ENCODE assay signal across 1 cellular context in genomic region chr22:41263704-41264103, GRCh38.
TF ChIP-seq lines count a peak whose summit lies in the region.

No MANE protein-coding gene starts in this region.

TF ChIP-seq in IMR-90, 13 proteins besides CTCF, POLR2A, EP300 and RAD21:
- no peak for TF ChIP-seq FOS (IDR thresholded peaks at IDR 0.05; ENCODE audit: low read depth, low read length)
- no peak for TF ChIP-seq MAFK (IDR thresholded peaks at IDR 0.05; ENCODE audit: low read depth, low read length)
- no peak for TF ChIP-seq MAZ (IDR thresholded peaks at IDR 0.05; ENCODE audit: borderline replicate concordance, low read depth, low read length)
- TF ChIP-seq BHLHE40 (IDR thresholded peaks at IDR 0.05; ENCODE audit: low read depth, low read length): no peak
- TF ChIP-seq RCOR1 (IDR thresholded peaks at IDR 0.05; ENCODE audit: insufficient replicate concordance, low read length): no peak
- TF ChIP-seq ELK1 (IDR thresholded peaks at IDR 0.05; ENCODE audit: borderline replicate concordance, low read depth, low read length): no peak
- no peak for TF ChIP-seq SMC3 (IDR thresholded peaks at IDR 0.05; ENCODE audit: low read depth, low read length)
- no peak for TF ChIP-seq USF2 (IDR thresholded peaks at IDR 0.05; ENCODE audit: low read depth, low read length)
- TF ChIP-seq CEBPB (IDR thresholded peaks at IDR 0.05; ENCODE audit: low read depth, low read length): no peak
- no peak for TF ChIP-seq CHD1 (IDR thresholded peaks at IDR 0.05; ENCODE audit: low read depth, low read length)
- no peak for TF ChIP-seq RFX5 (IDR thresholded peaks at IDR 0.05; ENCODE audit: low read depth, low read length)
- TF ChIP-seq NFE2L2 (IDR thresholded peaks at IDR 0.05; ENCODE audit: low read depth, low read length): no peak
- no peak for TF ChIP-seq MXI1 (IDR thresholded peaks at IDR 0.05; ENCODE audit: borderline replicate concordance, low read depth, low read length)
